In genomic region chr3:12556723-12557471, GRCh38 we compare ENCODE assay signal across 1 cellular context.
A peak's percentile ranks its signal among the peaks of the same experiment; 100 is the strongest.
TF ChIP-seq lines count a peak whose summit lies in the region.

MKRN2 (plus strand) TSS chr3:12557087; CDS start chr3:12557151, 64 bp downstream.

TF ChIP-seq in GM12878, 131 proteins besides CTCF, POLR2A, EP300 and RAD21 (continued from another document):
- TF ChIP-seq REST (IDR thresholded peaks at IDR 0.05; ENCODE audit: low read depth, low read length), result no peak; the same call in 1 of the 2 replicates
- TF ChIP-seq BHLHE40 (IDR thresholded peaks at IDR 0.05; ENCODE audit: borderline replicate concordance in 1 of 2, low read depth in 2 of 2, low read length in 1 of 2), result peak; percentile 62 to 87; a peak in 3 of 4 replicates
- TF ChIP-seq NFIC (IDR thresholded peaks at IDR 0.05; ENCODE audit: low read depth, low read length), result no peak
- no peak for TF ChIP-seq SPI1 (IDR thresholded peaks at IDR 0.05; ENCODE audit: borderline replicate concordance, insufficient read depth, low read depth, low read length)
- no peak for TF ChIP-seq HDGF (IDR thresholded peaks at IDR 0.05)
